Comparison of ENCODE assay signal across 10 cellular contexts in the genomic region with DNA sequence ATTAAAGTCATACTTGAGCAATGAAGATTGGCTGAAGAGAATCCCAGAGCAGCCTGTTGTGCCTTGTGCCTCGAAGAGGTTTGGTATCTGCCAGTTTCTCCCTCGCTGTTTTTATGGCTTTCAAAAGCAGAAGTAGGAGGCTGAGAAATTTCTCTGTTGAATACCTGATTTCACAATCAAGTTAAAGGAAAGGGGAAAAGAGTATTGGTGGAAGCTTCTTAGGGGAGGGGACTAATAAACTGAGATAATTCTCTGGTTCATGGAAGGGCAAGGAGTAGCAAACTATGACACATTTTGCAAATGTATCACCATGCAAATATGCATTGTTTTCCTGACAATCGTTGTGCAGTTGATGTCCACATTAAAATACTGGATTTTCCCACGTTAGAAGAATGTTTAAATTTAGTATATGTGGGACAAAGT. TPM values are rescaled to one million over a fixed set of nuclear protein-coding genes. Genes with fewer than 3 reads are reported as not detected.
DNase-seq lines count a peak whose midpoint lies in the region; ATAC-seq and TF ChIP-seq lines count a peak whose summit lies in the region.
"Had no signal": no experiment of that assay in that cellular context is flagged by ENCODE, and none has a peak within 500 bp of the region (broad histone marks: within the 10 kb centered on the region; RNA-seq: fewer than 3 reads in every experiment).

A gene (minus strand): TSS at position 85 of the 423 bp plus-strand sequence. CDS start 550 bp downstream, outside the sequence.

- CTCF ChIA-PET in mammary epithelial cell (lab: Charles Lee; ENCODE audit: low non-redundant PET) = interaction anchor here (0.6 to 1.4 kb wide), 4 partner anchors 14 to 105 kb away, joined by 3 to 4 read pairs (median 4); no protein-coding TSS in a partner anchor

- H3K4me2 ChIP-seq in BLaER1 (peak within 1 kb of the TSS; percentile 87), mammary epithelial cell (ENCODE audit: insufficient read depth, low read depth, low read length) (peak within 1 kb of the TSS; percentile 88)

- H3K9ac ChIP-seq in BLaER1 (peak within 1 kb of the TSS; percentile 77), mammary epithelial cell (ENCODE audit: insufficient read depth, low read length) (peak within 1 kb of the TSS; percentile 76)

- H3K4me3 ChIP-seq in BLaER1 (peak within 1 kb of the TSS; percentile 65), mammary epithelial cell (replicated peaks in 1 of 3; ENCODE audit: insufficient read depth in 1 of 3, low read depth in 2 of 3, low read length in 3 of 3) (peak within 1 kb of the TSS; percentile 44 to 57 (median 44)), mucosa of descending colon (no peak within 1 kb of the TSS)

- peaks cover 19% of the 10 kb centered on the region; the same call in 1 of the 2 replicates for H3K9me3 ChIP-seq in BLaER1
- H3K9me3 ChIP-seq in mammary epithelial cell (replicated peaks; ENCODE audit: insufficient read depth, low read length) = no peaks in the 10 kb centered on the region
- no peaks in the 10 kb centered on the region for H3K9me3 ChIP-seq in mucosa of descending colon

- in situ Hi-C loops in mammary epithelial cell (cut with MboI; ENCODE audit: low sequenced_read_pairs in 2 of 2) = no loop called here

- H3K36me3 ChIP-seq in BLaER1 (peaks cover 22% of the 10 kb centered on the region), mammary epithelial cell (ENCODE audit: insufficient read depth, low read length) (peaks cover 9% of the 10 kb centered on the region), mucosa of descending colon (ENCODE audit: low read depth) (no peaks in the 10 kb centered on the region)

- H2AFZ ChIP-seq in mammary epithelial cell (ENCODE audit: low read depth, low read length) = no peak within 1 kb of the TSS

- H3K4me1 ChIP-seq in BLaER1 (peaks cover 98% of the 10 kb centered on the region), mammary epithelial cell (ENCODE audit: insufficient read depth, low read length) (peaks cover 56% of the 10 kb centered on the region), mucosa of descending colon (ENCODE audit: low read depth) (peaks cover 10% of the 10 kb centered on the region)

- dilution Hi-C loops in mammary epithelial cell (cut with HindIII; ENCODE audit: low sequenced_read_pairs) = loop anchor here (5.0 kb wide), 2 partner anchors 41 to 81 kb away; no protein-coding TSS in a partner anchor

- H3K27me3 ChIP-seq in BLaER1 (no peaks in the 10 kb centered on the region), mammary epithelial cell (ENCODE audit: insufficient read depth, low read length) (no peaks in the 10 kb centered on the region)

- BruUV-seq in mammary epithelial cell (replicated peaks; lab: Mats Ljungman, UMichigan) = no TSS peak

- DNase-seq in MV-4-11 (lab: John Stamatoyannopoulos, UW) (peak; percentile 96), mammary epithelial cell (peak; percentile 92), mucosa of descending colon (no peak)
- DNase-seq in activated CD8-positive, alpha-beta memory T cell treated with anti-CD3 and anti-CD28 coated beads for 24 hours = no peak
- DNase-seq: DMS79 treated with DMSO at 0.1 percent for 48 hours; NK-92 treated with Interleukin-12 subunit alpha and Interleukin-12 subunit beta, amount 100 ng/mL, for 24 hours had no signal

- H4K20me1 ChIP-seq in BLaER1 (no peaks in the 10 kb centered on the region), mammary epithelial cell (ENCODE audit: insufficient read depth, low read length) (no peaks in the 10 kb centered on the region)

- TF ChIP-seq CTCF in mammary epithelial cell (conservative IDR thresholded peaks at IDR 0.05 in 1 of 2, IDR thresholded peaks at IDR 0.05 in 1 of 2; ENCODE audit: extremely low read depth in 1 of 2, insufficient read depth in 1 of 2, low read depth in 1 of 2, low read length in 2 of 2) (no peak), mucosa of descending colon (IDR thresholded peaks at IDR 0.05) (no peak)

- H3K27ac ChIP-seq in BLaER1 (peak within 1 kb of the TSS; percentile 99), mammary epithelial cell (ENCODE audit: insufficient read depth, low read depth, low read length) (peak within 1 kb of the TSS; percentile 88)

- intact Hi-C loops in mammary epithelial cell (cut with micrococcal nuclease) = loop anchor here (1.0 kb wide), 7 partner anchors 22 to 105 kb away; no protein-coding TSS in a partner anchor
- intact Hi-C loops in mucosa of descending colon (cut with DNase I, micrococcal nuclease) = no loop called here

- ATAC-seq in mucosa of descending colon (peak; percentile 21), HG03025 (IDR thresholded peaks at IDR 0.05; ENCODE audit: low FRiP score, unreplicated experiment) (no peak), GM19324 (IDR thresholded peaks at IDR 0.05; ENCODE audit: low FRiP score, unreplicated experiment) (no peak), GM21390 (IDR thresholded peaks at IDR 0.05; ENCODE audit: unreplicated experiment) (no peak)

- peaks cover 41% of the 10 kb centered on the region for H3K79me2 ChIP-seq in mammary epithelial cell (ENCODE audit: insufficient read depth, low read length)

- 6% methylated on average over 4 of the region's 4 CpGs for WGBS in mammary epithelial cell (ENCODE audit: low coverage, missing lambda C conversion rate)

RNA-seq across cellular contexts. Expression of the gene that starts here (rescaled TPM):
- total RNA-seq in mammary epithelial cell = 100 to 1,000 TPM in 1 of 2 donors, 1 to 10 TPM in 1; 5.0 to 219 TPM
- polyA plus RNA-seq in mammary epithelial cell = 161 TPM
- polyA minus RNA-seq in mammary epithelial cell = 268 TPM
- 1 to 10 TPM; 2.1 to 6.4 (median 4.2) TPM for total RNA-seq in mucosa of descending colon

Comparison
In these comparisons a context has a peak if more than half of its experiments do, and no peak if none do; other contexts are left out.
1. DNase-seq: peak in MV-4-11 (single experiment) and mammary epithelial cell (single experiment); none in mucosa of descending colon (0 of 3) and activated CD8-positive, alpha-beta memory T cell treated with anti-CD3 and anti-CD28 coated beads for 24 hours (single experiment).